Comparison of ENCODE assay signal across 35 cellular contexts in genomic region chr4:81838586-81838985, GRCh38.
A peak's percentile ranks its signal among the peaks of the same experiment; 100 is the strongest.
DNase-seq lines count a peak whose midpoint lies in the region; ATAC-seq, FAIRE-seq and TF ChIP-seq lines count a peak whose summit lies in the region.
"Had no signal": no experiment of that assay in that cellular context is flagged by ENCODE, and none has a peak within 500 bp of the region (broad histone marks: within the 10 kb centered on the region; RNA-seq: fewer than 3 reads in every experiment).

No MANE protein-coding gene starts in this region.

- no peaks in the 10 kb centered on the region for H3K9me3 Mint-ChIP-seq in progenitor cell of endocrine pancreas (ENCODE audit: low read depth)
- H3K9me3 Mint-ChIP-seq: CD14-positive monocyte; CD4-positive, alpha-beta memory T cell; CD4-positive, alpha-beta T cell; CD8-positive, alpha-beta memory T cell; CD8-positive, alpha-beta T cell had no signal

- TF ChIP-seq EP300 in GM12878 (IDR thresholded peaks at IDR 0.05; ENCODE audit: borderline replicate concordance in 1 of 2, control insufficient read depth in 1 of 2, low read depth in 2 of 2, low read length in 2 of 2) = no peak

- no peak overlapping the region for H3K9ac ChIP-seq in KMS-11
- H3K9ac ChIP-seq in GM12878 (ENCODE audit: control insufficient read depth, insufficient read depth, low read length) = no peak overlapping the region
- H3K9ac ChIP-seq: BLaER1; BLaER1 treated with 17β-estradiol and CSF1 and Interleukin-3, amounts not matched to agents 10 nM and 100 nM had no signal

- H3K4me1 ChIP-seq in HEK293 (ENCODE audit: control insufficient read depth, insufficient read depth, low read length) (no peaks in the 10 kb centered on the region), KMS-11 (ENCODE audit: low read depth, poor library complexity, severe bottlenecking) (peaks cover 26% of the 10 kb centered on the region), GM12878 (ENCODE audit: control insufficient read depth, insufficient read depth, low read length) (no peaks in the 10 kb centered on the region), mucosa of descending colon (ENCODE audit: low read depth) (no peaks in the 10 kb centered on the region)
- H3K4me1 ChIP-seq: A549, BE2C, BLaER1 had no signal

- no peaks in the 10 kb centered on the region for H3K9me3 ChIP-seq in HEK293 (ENCODE audit: control insufficient read depth, insufficient read depth, low read depth, low read length)
- no peaks in the 10 kb centered on the region for H3K9me3 ChIP-seq in GM12878 (replicated peaks; ENCODE audit: control insufficient read depth, insufficient read depth, low read length)
- H3K9me3 ChIP-seq in mucosa of descending colon = no peaks in the 10 kb centered on the region
- H3K9me3 ChIP-seq: A549; BE2C; BLaER1; BLaER1 treated with 17β-estradiol and CSF1 and Interleukin-3, amounts not matched to agents 10 nM and 100 nM; Caco-2 had no signal

- peak overlapping the region; percentile 10 for H3K27ac Mint-ChIP-seq in progenitor cell of endocrine pancreas
- H3K27ac Mint-ChIP-seq: B cell; CD14-positive monocyte; CD4-positive, alpha-beta memory T cell; CD4-positive, alpha-beta T cell; CD4-positive, CD25-positive, alpha-beta regulatory T cell; CD8-positive, alpha-beta T cell had no signal

- H3K79me2 ChIP-seq in KMS-11 (ENCODE audit: insufficient read depth, low read depth) (no peaks in the 10 kb centered on the region), GM12878 (ENCODE audit: control insufficient read depth, insufficient read depth, low read length) (no peaks in the 10 kb centered on the region)

- H4K20me1 ChIP-seq in KMS-11 (ENCODE audit: insufficient read depth) (no peaks in the 10 kb centered on the region), GM12878 (ENCODE audit: control insufficient read depth, insufficient read depth) (no peaks in the 10 kb centered on the region)
- H4K20me1 ChIP-seq: BLaER1; BLaER1 treated with 17β-estradiol and CSF1 and Interleukin-3, amounts not matched to agents 10 nM and 100 nM had no signal

- H3K4me3 Mint-ChIP-seq in progenitor cell of endocrine pancreas (ENCODE audit: low read depth) = no peak overlapping the region
- H3K4me3 Mint-ChIP-seq: B cell; CD14-positive monocyte; CD4-positive, alpha-beta memory T cell; CD4-positive, alpha-beta T cell; CD4-positive, CD25-positive, alpha-beta regulatory T cell; CD8-positive, alpha-beta memory T cell; CD8-positive, alpha-beta T cell had no signal

- H3K4me1 Mint-ChIP-seq in progenitor cell of endocrine pancreas (ENCODE audit: low read depth) = peaks cover 5% of the 10 kb centered on the region
- H3K4me1 Mint-ChIP-seq: CD14-positive monocyte; CD4-positive, alpha-beta memory T cell; CD4-positive, CD25-positive, alpha-beta regulatory T cell; CD8-positive, alpha-beta memory T cell had no signal

- H3K4me2 ChIP-seq in KMS-11 (peak overlapping the region; percentile 44; the same call in 1 of the 2 replicates), GM12878 (ENCODE audit: control insufficient read depth, insufficient read depth) (no peak overlapping the region)
- H3K4me2 ChIP-seq: A549; BLaER1; BLaER1 treated with 17β-estradiol and CSF1 and Interleukin-3, amounts not matched to agents 10 nM and 100 nM had no signal

- H3K4me3 ChIP-seq in HEK293 (ENCODE audit: low read depth, low read length) (no peak overlapping the region), KMS-11 (IDR thresholded peaks at IDR 0.05; ENCODE audit: insufficient read depth, low read depth, low read length) (no peak overlapping the region), GM12878 (no peak overlapping the region), mucosa of descending colon (no peak overlapping the region)
- H3K4me3 ChIP-seq: A549; BLaER1; BLaER1 treated with 17β-estradiol and CSF1 and Interleukin-3, amounts not matched to agents 10 nM and 100 nM had no signal

- in situ Hi-C loops in GM12878 (cut with MboI) = loop anchor here (5.0 kb wide), 1 partner anchor 431 kb away; no protein-coding TSS in a partner anchor

- intact Hi-C loops in GM12878 (cut with micrococcal nuclease; ENCODE audit: unreplicated experiment) = loop anchor here (1.0 kb wide), 1 partner anchor 9 kb away; no protein-coding TSS in a partner anchor
- intact Hi-C loops in mucosa of descending colon (cut with DNase I, micrococcal nuclease) = no loop called here

- H3K36me3 ChIP-seq in HEK293 (ENCODE audit: control insufficient read depth in 2 of 2, insufficient read depth in 1 of 2, low read length in 2 of 2) = no peaks in the 10 kb centered on the region
- H3K36me3 ChIP-seq in KMS-11 (ENCODE audit: insufficient read depth) = no peaks in the 10 kb centered on the region
- H3K36me3 ChIP-seq in GM12878 (ENCODE audit: control insufficient read depth in 2 of 2, insufficient read depth in 2 of 2, low read length in 1 of 2) = no peaks in the 10 kb centered on the region
- H3K36me3 ChIP-seq in mucosa of descending colon (ENCODE audit: low read depth) = no peaks in the 10 kb centered on the region
- H3K36me3 ChIP-seq: BE2C; BLaER1; BLaER1 treated with 17β-estradiol and CSF1 and Interleukin-3, amounts not matched to agents 10 nM and 100 nM had no signal

- TF ChIP-seq POLR2A in GM12878 (IDR thresholded peaks at IDR 0.05; ENCODE audit: low read depth, low read length) = no peak

- SMC1A ChIA-PET in GM12878 (lab: Charles Lee; ENCODE audit: uncharacterized antibody, unreplicated experiment) = no interaction called here

- H3K36me3 Mint-ChIP-seq in progenitor cell of endocrine pancreas (ENCODE audit: insufficient read depth) = no peaks in the 10 kb centered on the region
- H3K36me3 Mint-ChIP-seq: CD14-positive monocyte; CD4-positive, alpha-beta memory T cell; CD4-positive, CD25-positive, alpha-beta regulatory T cell; CD8-positive, alpha-beta memory T cell; CD8-positive, alpha-beta T cell had no signal

- no peaks in the 10 kb centered on the region for H3K27me3 ChIP-seq in KMS-11 (ENCODE audit: insufficient read depth, low read depth)
- H3K27me3 ChIP-seq in GM12878 (replicated peaks in 1 of 2; ENCODE audit: control insufficient read depth in 2 of 2, insufficient read depth in 2 of 2, low read length in 1 of 2) = no peaks in the 10 kb centered on the region; a peak in 1 of 4 replicates
- H3K27me3 ChIP-seq: BLaER1; BLaER1 treated with 17β-estradiol and CSF1 and Interleukin-3, amounts not matched to agents 10 nM and 100 nM had no signal

- DNase-seq in GM12878 (ENCODE audit: low read depth, low spot score) (no peak), progenitor cell of endocrine pancreas (ENCODE audit: low spot score, unreplicated experiment) (no peak), GM19240 (ENCODE audit: insufficient read length, low spot score) (no peak), mucosa of descending colon (no peak)
- DNase-seq in activated CD8-positive, alpha-beta memory T cell treated with anti-CD3 and anti-CD28 coated beads for 24 hours = no peak
- DNase-seq: 8988T; ACHN; AML-193; BE2C; C1 segment of cervical spinal cord; Caco-2; Calu3; CD4-positive, alpha-beta memory T cell; CD4-positive, alpha-beta T cell; CD4-positive, CD25-positive, alpha-beta regulatory T cell; CD8-positive, alpha-beta memory T cell; CD8-positive, alpha-beta T cell; DMS 273 treated with DMSO at 0.1 percent for 48 hours; DMS153; DMS79; DMS79 treated with DMSO at 0.1 percent for 48 hours; DND-41; EL had no signal

- 70% methylated on average over 2 of the region's 2 CpGs for whole genome bisulfite sequencing in GM12878 (ENCODE audit: insufficient coverage, insufficient replicate concordance, low lambda C conversion rate, missing lambda C conversion rate)

- no peak for TF ChIP-seq RAD21 in GM12878 (IDR thresholded peaks at IDR 0.05; ENCODE audit: insufficient read depth, low read depth, low read length)

- TF ChIP-seq CTCF in HEK293 (tag by site-specific recombination; IDR thresholded peaks at IDR 0.05) (no peak), KMS-11 (conservative IDR thresholded peaks at IDR 0.05; ENCODE audit: low read depth, low read length) (no peak), GM12878 (IDR thresholded peaks at IDR 0.05 in 2 of 3, conservative IDR thresholded peaks at IDR 0.05 in 1 of 3; ENCODE audit: control insufficient read depth in 2 of 3, extremely low read depth in 1 of 3, insufficient read depth in 1 of 3, low read depth in 3 of 3, low read length in 3 of 3) (no peak), progenitor cell of endocrine pancreas (IDR thresholded peaks at IDR 0.05; ENCODE audit: unreplicated experiment) (no peak), mucosa of descending colon (IDR thresholded peaks at IDR 0.05) (no peak)

- no peaks in the 10 kb centered on the region for H3K27me3 Mint-ChIP-seq in progenitor cell of endocrine pancreas
- H3K27me3 Mint-ChIP-seq: B cell; CD4-positive, alpha-beta T cell had no signal

- RAD21 ChIA-PET in GM12878 (lab: Charles Lee; ENCODE audit: unreplicated experiment) = no interaction called here

- BruUV-seq in GM12878 (replicated peaks; lab: Mats Ljungman, UMichigan) = no TSS peak

- FAIRE-seq in GM12878 (lab: Jason Lieb, UNC) = no peak
- FAIRE-seq: A204.1, A549, D721Med had no signal

- CTCF ChIA-PET in HEK293 (lab: Yijun Ruan, JAX) (no interaction called here), GM12878 (lab: Yijun Ruan, JAX) (interaction anchor here (2.0 kb wide), 1 partner anchor 371 kb away, joined by 9 read pairs; no protein-coding TSS in a partner anchor)

- no peak overlapping the region for H3K27ac ChIP-seq in HEK293 (ENCODE audit: extremely low read depth, low read depth, low read length)
- no peak overlapping the region for H3K27ac ChIP-seq in KMS-11
- no peak overlapping the region for H3K27ac ChIP-seq in GM12878 (ENCODE audit: control insufficient read depth, insufficient read depth)
- H3K27ac ChIP-seq: 22Rv1; A549; BLaER1; BLaER1 treated with 17β-estradiol and CSF1 and Interleukin-3, amounts not matched to agents 10 nM and 100 nM; C4-2B had no signal

- no peak for ATAC-seq in GM12878
- no peak for ATAC-seq in GM21619 (IDR thresholded peaks at IDR 0.05; ENCODE audit: unreplicated experiment)
- no peak for ATAC-seq in mucosa of descending colon
- ATAC-seq: A549; CD8-positive, alpha-beta T cell had no signal

- no peak overlapping the region for H2AFZ ChIP-seq in KMS-11 (ENCODE audit: low read depth)
- no peak overlapping the region for H2AFZ ChIP-seq in GM12878 (ENCODE audit: control insufficient read depth, low read depth, low read length)

- POLR2A ChIA-PET in HEK293 (lab: Yijun Ruan, JAX) (no interaction called here), GM12878 (lab: Charles Lee) (no interaction called here)

TF ChIP-seq in HEK293, 187 proteins besides CTCF, POLR2A, EP300 and RAD21 (continues in another document):
- no peak for TF ChIP-seq ZNF555 (tag by site-specific recombination; conservative IDR thresholded peaks at IDR 0.05)

TF ChIP-seq in GM12878, 131 proteins besides CTCF, POLR2A, EP300 and RAD21 (continues in another document):
- TF ChIP-seq SIN3A (IDR thresholded peaks at IDR 0.05; ENCODE audit: low read depth, low read length) = no peak
